ENCODE assay signal across 15 cellular contexts in the genomic region with DNA sequence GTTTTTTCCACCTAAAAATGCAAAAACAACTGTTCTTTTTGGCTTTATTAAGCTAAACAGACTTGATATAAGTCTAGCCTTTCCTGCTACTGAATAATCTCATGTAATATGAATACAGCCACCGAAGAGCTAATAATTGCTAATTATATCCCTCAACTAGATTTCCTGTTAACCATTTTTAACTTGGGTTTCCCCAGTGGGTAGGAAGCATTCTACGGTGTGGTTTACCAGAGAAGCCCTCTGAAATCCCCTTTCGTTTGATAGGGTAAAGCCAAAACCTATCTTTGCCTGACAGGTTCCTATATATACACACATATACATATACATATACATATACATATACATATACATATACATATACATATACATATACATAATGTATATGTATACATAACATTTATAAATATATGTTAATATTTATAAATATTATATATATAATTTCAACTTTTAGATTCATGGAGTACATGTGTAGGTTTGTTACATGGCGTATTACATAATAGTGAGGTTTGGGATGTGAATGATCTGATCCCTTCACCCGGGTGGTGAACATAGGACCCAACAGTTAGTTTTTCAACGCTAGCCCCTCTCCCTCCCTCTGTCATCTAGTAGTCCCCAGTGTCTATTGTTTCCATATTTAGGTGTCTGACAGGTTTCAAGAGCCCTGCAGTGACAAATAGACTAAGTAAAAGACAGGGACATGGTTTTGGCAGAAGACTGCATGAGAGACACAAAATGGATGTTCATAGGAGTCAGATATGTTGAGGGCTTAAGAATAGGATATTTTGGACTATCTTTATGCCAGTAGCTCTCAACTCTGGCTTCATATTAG.
DNase-seq lines count a peak whose midpoint lies in the region; ATAC-seq and TF ChIP-seq lines count a peak whose summit lies in the region.
"Had no signal": no experiment of that assay in that cellular context is flagged by ENCODE, and none has a peak within 500 bp of the region (broad histone marks: within the 10 kb centered on the region; RNA-seq: fewer than 3 reads in every experiment).

No MANE protein-coding gene starts in this region.

- no peaks in the 10 kb centered on the region for H3K79me2 ChIP-seq in smooth muscle cell (ENCODE audit: low read depth)

- H3K27ac ChIP-seq in smooth muscle cell (ENCODE audit: low read depth), result no peak overlapping the region
- H3K27ac ChIP-seq: 22Rv1, right lobe of liver had no signal

- no peak overlapping the region for H3K4me3 Mint-ChIP-seq in WTC11

- no peaks in the 10 kb centered on the region for H3K4me1 ChIP-seq in smooth muscle cell (ENCODE audit: low read depth)
- H3K4me1 ChIP-seq: right lobe of liver had no signal

- no peaks in the 10 kb centered on the region for H3K27me3 ChIP-seq in smooth muscle cell (ENCODE audit: low read depth)
- H3K27me3 ChIP-seq: right lobe of liver had no signal

- no peak overlapping the region for H3K4me2 ChIP-seq in smooth muscle cell

- CTCF ChIA-PET in WTC11 (lab: Charles Lee), result no interaction called here

- H3K36me3 Mint-ChIP-seq in WTC11, result no peaks in the 10 kb centered on the region; the same call in 1 of the 2 replicates

- H3K4me1 Mint-ChIP-seq in WTC11, result no peaks in the 10 kb centered on the region

- H3K9me3 ChIP-seq in smooth muscle cell (replicated peaks; ENCODE audit: low read depth), result no peaks in the 10 kb centered on the region
- H3K9me3 ChIP-seq: right lobe of liver had no signal

- H2AFZ ChIP-seq in smooth muscle cell (ENCODE audit: low read depth), result peak overlapping the region; percentile 24

- DNase-seq in NCI-H82 (lab: John Stamatoyannopoulos, UW) (peak; percentile 1), NCI-H82 treated with DMSO at 0.1 percent for 48 hours (lab: John Stamatoyannopoulos, UW; ENCODE audit: unreplicated experiment) (no peak), smooth muscle cell (lab: John Stamatoyannopoulos, UW; ENCODE audit: unreplicated experiment) (no peak), T-helper 9 cell (no peak), WTC11 (ENCODE audit: low spot score) (no peak), NCI-H146 treated with DMSO at 0.1 percent for 48 hours (lab: John Stamatoyannopoulos, UW; ENCODE audit: unreplicated experiment) (no peak)
- DNase-seq: activated T-cell treated with anti-CD3 and anti-CD28 coated beads, Interleukin-2, amount 50 U/mL, for 48 hours; DND-41; foreskin melanocyte; right lobe of liver; stimulated activated CD8-positive, alpha-beta memory T cell treated with anti-CD3 and anti-CD28 coated beads, Interleukin-4, amount 100 ng/mL, for 48 hours had no signal

- peaks cover 14% of the 10 kb centered on the region for H3K9me3 Mint-ChIP-seq in WTC11

- peaks cover 2% of the 10 kb centered on the region; the same call in 1 of the 2 replicates for H3K27me3 Mint-ChIP-seq in WTC11 (ENCODE audit: low read depth)

- H3F3A ChIP-seq in smooth muscle cell (ENCODE audit: low read depth), result peaks cover under 1% of the 10 kb centered on the region

- WGBS in smooth muscle cell (ENCODE audit: low lambda C conversion rate), result 89% methylated on average over 6 of the region's 6 CpGs

- TF ChIP-seq CTCF in smooth muscle cell (IDR thresholded peaks at IDR 0.05; ENCODE audit: borderline replicate concordance, insufficient read depth, poor library complexity, severe bottlenecking) (no peak), WTC11 (IDR thresholded peaks at IDR 0.05) (no peak)

- no peaks in the 10 kb centered on the region for H4K20me1 ChIP-seq in smooth muscle cell (ENCODE audit: low read depth)

- H3K27ac Mint-ChIP-seq in WTC11, result no peak overlapping the region

- H3K4me3 ChIP-seq in smooth muscle cell, result no peak overlapping the region
- H3K4me3 ChIP-seq: lung, right lobe of liver had no signal

- POLR2A ChIA-PET in WTC11 (lab: Charles Lee), result no interaction called here

- no peaks in the 10 kb centered on the region for H3K36me3 ChIP-seq in smooth muscle cell (ENCODE audit: low read depth)
- H3K36me3 ChIP-seq: right lobe of liver had no signal

- H3K9ac ChIP-seq in smooth muscle cell (ENCODE audit: low read depth), result no peak overlapping the region

- ATAC-seq in HG02759 (IDR thresholded peaks at IDR 0.05; ENCODE audit: unreplicated experiment), result peak; percentile 45
- ATAC-seq in HG03565 (IDR thresholded peaks at IDR 0.05; ENCODE audit: unreplicated experiment), result peak; percentile 39
- no peak for ATAC-seq in WTC11
- ATAC-seq: right lobe of liver had no signal

TF ChIP-seq in WTC11, 78 proteins besides CTCF, POLR2A, EP300 and RAD21:
- TF ChIP-seq HMGA2 (CRISPR knock-in tag; IDR thresholded peaks at IDR 0.05) (no peak), GABPB1 (CRISPR knock-in tag; IDR thresholded peaks at IDR 0.05) (no peak), EMX1 (CRISPR knock-in tag; IDR thresholded peaks at IDR 0.05) (no peak), ZNF317 (CRISPR knock-in tag; IDR thresholded peaks at IDR 0.05; ENCODE audit: borderline replicate concordance, low read depth) (no peak), TP53 (CRISPR knock-in tag; IDR thresholded peaks at IDR 0.05) (no peak), FOXP1 (CRISPR knock-in tag; IDR thresholded peaks at IDR 0.05; ENCODE audit: borderline replicate concordance) (no peak), ZNF671 (CRISPR knock-in tag; IDR thresholded peaks at IDR 0.05) (no peak), JAZF1 (CRISPR knock-in tag; IDR thresholded peaks at IDR 0.05) (no peak)
- TF ChIP-seq, protein P1, sequence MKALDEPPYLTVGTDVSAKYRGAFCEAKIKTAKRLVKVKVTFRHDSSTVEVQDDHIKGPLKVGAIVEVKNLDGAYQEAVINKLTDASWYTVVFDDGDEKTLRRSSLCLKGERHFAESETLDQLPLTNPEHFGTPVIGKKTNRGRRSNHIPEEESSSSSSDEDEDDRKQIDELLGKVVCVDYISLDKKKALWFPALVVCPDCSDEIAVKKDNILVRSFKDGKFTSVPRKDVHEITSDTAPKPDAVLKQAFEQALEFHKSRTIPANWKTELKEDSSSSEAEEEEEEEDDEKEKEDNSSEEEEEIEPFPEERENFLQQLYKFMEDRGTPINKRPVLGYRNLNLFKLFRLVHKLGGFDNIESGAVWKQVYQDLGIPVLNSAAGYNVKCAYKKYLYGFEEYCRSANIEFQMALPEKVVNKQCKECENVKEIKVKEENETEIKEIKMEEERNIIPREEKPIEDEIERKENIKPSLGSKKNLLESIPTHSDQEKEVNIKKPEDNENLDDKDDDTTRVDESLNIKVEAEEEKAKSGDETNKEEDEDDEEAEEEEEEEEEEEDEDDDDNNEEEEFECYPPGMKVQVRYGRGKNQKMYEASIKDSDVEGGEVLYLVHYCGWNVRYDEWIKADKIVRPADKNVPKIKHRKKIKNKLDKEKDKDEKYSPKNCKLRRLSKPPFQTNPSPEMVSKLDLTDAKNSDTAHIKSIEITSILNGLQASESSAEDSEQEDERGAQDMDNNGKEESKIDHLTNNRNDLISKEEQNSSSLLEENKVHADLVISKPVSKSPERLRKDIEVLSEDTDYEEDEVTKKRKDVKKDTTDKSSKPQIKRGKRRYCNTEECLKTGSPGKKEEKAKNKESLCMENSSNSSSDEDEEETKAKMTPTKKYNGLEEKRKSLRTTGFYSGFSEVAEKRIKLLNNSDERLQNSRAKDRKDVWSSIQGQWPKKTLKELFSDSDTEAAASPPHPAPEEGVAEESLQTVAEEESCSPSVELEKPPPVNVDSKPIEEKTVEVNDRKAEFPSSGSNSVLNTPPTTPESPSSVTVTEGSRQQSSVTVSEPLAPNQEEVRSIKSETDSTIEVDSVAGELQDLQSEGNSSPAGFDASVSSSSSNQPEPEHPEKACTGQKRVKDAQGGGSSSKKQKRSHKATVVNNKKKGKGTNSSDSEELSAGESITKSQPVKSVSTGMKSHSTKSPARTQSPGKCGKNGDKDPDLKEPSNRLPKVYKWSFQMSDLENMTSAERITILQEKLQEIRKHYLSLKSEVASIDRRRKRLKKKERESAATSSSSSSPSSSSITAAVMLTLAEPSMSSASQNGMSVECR (CRISPR knock-in tag; IDR thresholded peaks at IDR 0.05; ENCODE audit: borderline replicate concordance), result no peak
